Comparison of ENCODE assay signal across 9 cellular contexts in genomic region chr7:43108255-43109011, GRCh38. TPM values are rescaled to one million over a fixed set of nuclear protein-coding genes. Genes with fewer than 3 reads are reported as not detected.
DNase-seq lines count a peak whose midpoint lies in the region; ATAC-seq and TF ChIP-seq lines count a peak whose summit lies in the region.
"Had no signal": no experiment of that assay in that cellular context is flagged by ENCODE, and none has a peak within 500 bp of the region (broad histone marks: within the 10 kb centered on the region; RNA-seq: fewer than 3 reads in every experiment).

No MANE protein-coding gene starts in this region.

- TF ChIP-seq CTCF in foreskin fibroblast (IDR thresholded peaks at IDR 0.05; ENCODE audit: low read depth, low read length) (peak; percentile 96), ovary (IDR thresholded peaks at IDR 0.05) (peak in 1 of 3 donors; percentile 40)

- intact Hi-C loops in ovary (cut with DNase I) = no loop called here

- no peak for TF ChIP-seq POLR2A in ovary (IDR thresholded peaks at IDR 0.05)

- H3K27ac ChIP-seq in ovary = no peak overlapping the region

- no peak for TF ChIP-seq EP300 in ovary (IDR thresholded peaks at IDR 0.05)

- H3K27me3 ChIP-seq in ovary = no peaks in the 10 kb centered on the region

- H3K4me3 ChIP-seq in foreskin fibroblast (ENCODE audit: low read depth in 1 of 2, low read length in 2 of 2) (no peak overlapping the region), ovary (no peak overlapping the region)

- H3K9me3 ChIP-seq in ovary = no peaks in the 10 kb centered on the region

- DNase-seq in CD1c-positive myeloid dendritic cell (ENCODE audit: extremely low spot score) (peak; percentile 55), NCI-H460 (ENCODE audit: extremely low read depth, low read depth) (peak; percentile 62), activated T-cell treated with anti-CD3 and anti-CD28 coated beads for 24 hours (ENCODE audit: low read depth) (peak; percentile 38), foreskin fibroblast (peak; percentile 52 to 84), ovary (peak; percentile 23 to 79 (median 56)), DMS79 treated with DMSO at 0.1 percent for 48 hours (lab: John Stamatoyannopoulos, UW) (no peak)

- peaks cover 3% of the 10 kb centered on the region for H3K4me1 ChIP-seq in ovary (ENCODE audit: insufficient read depth)

- H3K36me3 ChIP-seq in ovary = no peaks in the 10 kb centered on the region

- WGBS in ovary, 3 donors = 14 to 19% (median 17%) methylated on average over 3 of the region's 3 CpGs

- ATAC-seq in GM18873 (IDR thresholded peaks at IDR 0.05; ENCODE audit: low FRiP score, unreplicated experiment) (peak; percentile 87), HG03064 (IDR thresholded peaks at IDR 0.05; ENCODE audit: low read depth, unreplicated experiment) (peak; percentile 90)

RNA-seq across cellular contexts. Expression of gene HECW1, which starts 4.0 kb away (rescaled TPM):
- total RNA-seq in NCI-H460 (2014; rRNA removed; shearing (Covaris generic)) = 21.6 and 24.7 TPM in 2 replicates
- 19.1 and 32.9 TPM in 2 replicates for polyA plus RNA-seq in NCI-H460 (2014; cell fraction: nucleus; rRNA removed)
- 1 to 10 TPM in 5 of 7 donors, under 1 TPM in 1, not detected in 1; 0.31 to 6.4 (median 2.0) TPM for total RNA-seq in ovary
- polyA plus RNA-seq in ovary = under 1 TPM; 0.39 to 0.47 TPM
- total RNA-seq: T-helper 2 cell treated with Interferon-gamma antibody and Interleukin-4, amounts not matched to agents 100 ng/mL and 5 ng/mL, for 36 hours had no signal
